In genomic region chr13:113584205-113584869, GRCh38 we compare ENCODE assay signal across 8 cellular contexts. TPM values are rescaled to one million over a fixed set of nuclear protein-coding genes. Genes with fewer than 3 reads are reported as not detected.
DNase-seq lines count a peak whose midpoint lies in the region; TF ChIP-seq lines count a peak whose summit lies in the region.

A gene with protein sequence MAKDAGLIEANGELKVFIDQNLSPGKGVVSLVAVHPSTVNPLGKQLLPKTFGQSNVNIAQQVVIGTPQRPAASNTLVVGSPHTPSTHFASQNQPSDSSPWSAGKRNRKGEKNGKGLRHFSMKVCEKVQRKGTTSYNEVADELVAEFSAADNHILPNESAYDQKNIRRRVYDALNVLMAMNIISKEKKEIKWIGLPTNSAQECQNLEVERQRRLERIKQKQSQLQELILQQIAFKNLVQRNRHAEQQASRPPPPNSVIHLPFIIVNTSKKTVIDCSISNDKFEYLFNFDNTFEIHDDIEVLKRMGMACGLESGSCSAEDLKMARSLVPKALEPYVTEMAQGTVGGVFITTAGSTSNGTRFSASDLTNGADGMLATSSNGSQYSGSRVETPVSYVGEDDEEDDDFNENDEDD (plus strand): TSS chr13:113584753. CDS start chr13:113585838, 1,085 bp downstream.

- peaks cover 14% of the 10 kb centered on the region; the same call in 1 of the 2 replicates for H4K20me1 ChIP-seq in Karpas-422 (ENCODE audit: insufficient read depth, low read depth, low read length)

- TF ChIP-seq CTCF in fibroblast of the aortic adventitia (IDR thresholded peaks at IDR 0.05; ENCODE audit: insufficient read depth, low read length) (no peak), nephron (IDR thresholded peaks at IDR 0.05; ENCODE audit: unreplicated experiment in 3 of 3) (no peak)

- H3K27ac Mint-ChIP-seq in nephron: peak within 1 kb of the TSS; percentile 66 to 75 (median 71)

- H3K27me3 ChIP-seq in Karpas-422 (ENCODE audit: low read length): no peaks in the 10 kb centered on the region; the same call in 1 of the 2 replicates
- H3K27me3 ChIP-seq in subcutaneous abdominal adipose tissue (ENCODE audit: control insufficient read depth in 5 of 5, insufficient read depth in 4 of 5, low read length in 5 of 5): no peaks in the 10 kb centered on the region

- no peaks in the 10 kb centered on the region for H3K36me3 ChIP-seq in ES-I3 (ENCODE audit: insufficient read depth, low read length)
- peaks cover 36% of the 10 kb centered on the region for H3K36me3 ChIP-seq in Karpas-422 (ENCODE audit: insufficient read depth, low read length)
- H3K36me3 ChIP-seq in subcutaneous abdominal adipose tissue (ENCODE audit: control insufficient read depth in 5 of 5, insufficient read depth in 5 of 5, low read length in 5 of 5): peaks cover 0 to 23% (median 12%) of the 10 kb centered on the region in 5 donors

- H3K9me3 Mint-ChIP-seq in nephron: no peaks in the 10 kb centered on the region

- H3K27me3 Mint-ChIP-seq in nephron (ENCODE audit: low read depth): no peaks in the 10 kb centered on the region

- H3K4me3 ChIP-seq in Karpas-422 (ENCODE audit: low read length): peak within 1 kb of the TSS; percentile 94
- peak within 1 kb of the TSS; percentile 70 for H3K4me3 ChIP-seq in fibroblast of the aortic adventitia (ENCODE audit: low read depth, low read length)
- H3K4me3 ChIP-seq in subcutaneous abdominal adipose tissue (ENCODE audit: low read depth in 1 of 5, low read length in 5 of 5): peak within 1 kb of the TSS; percentile 39 to 81 (median 71)

- H3K9me2 ChIP-seq in Karpas-422 (replicated peaks; ENCODE audit: insufficient read depth, low read length): no peaks in the 10 kb centered on the region

- H3K27ac ChIP-seq in Karpas-422 (ENCODE audit: low read length) (peak within 1 kb of the TSS; percentile 57; the same call in 1 of the 2 replicates), subcutaneous abdominal adipose tissue (ENCODE audit: low read depth, low read length) (no peak within 1 kb of the TSS)

- DNase-seq in GOT3 (lab: John Stamatoyannopoulos, UW): peak; percentile 45
- peak; percentile 98 for DNase-seq in Karpas-422
- peak; percentile 90 for DNase-seq in RPMI8226
- peak; percentile 59 for DNase-seq in activated effector memory CD4-positive, alpha-beta T cell treated with Interleukin-2 at 50 U/mL for 16 hours
- DNase-seq in fibroblast of the aortic adventitia (ENCODE audit: low read depth): peak; percentile 68

- H3K9me3 ChIP-seq in ES-I3 (ENCODE audit: control insufficient read depth, insufficient read depth, low read length): no peaks in the 10 kb centered on the region
- no peaks in the 10 kb centered on the region for H3K9me3 ChIP-seq in Karpas-422 (ENCODE audit: low read length)
- no peaks in the 10 kb centered on the region for H3K9me3 ChIP-seq in subcutaneous abdominal adipose tissue (ENCODE audit: control insufficient read depth in 5 of 5, low read length in 5 of 5)

- H3K4me1 Mint-ChIP-seq in nephron: peaks cover 6% of the 10 kb centered on the region

- peak within 1 kb of the TSS; percentile 83; the same call in 1 of the 2 replicates for H2AFZ ChIP-seq in Karpas-422 (ENCODE audit: low read length)

- H3K9ac ChIP-seq in ES-I3 (ENCODE audit: low read depth, low read length) (peak within 1 kb of the TSS; percentile 73), Karpas-422 (ENCODE audit: low read length) (peak within 1 kb of the TSS; percentile 94), subcutaneous abdominal adipose tissue (ENCODE audit: low read length in 5 of 5) (peak within 1 kb of the TSS in 3 of 5 donors; percentile 18 to 56 (median 30))

- H3K4me1 ChIP-seq in ES-I3 (ENCODE audit: insufficient read depth, low read length) (0 out of 2 replicates have a peak, but pooled peaks cover 7% of the 10 kb centered on the region), Karpas-422 (ENCODE audit: low read length) (peaks cover 20% of the 10 kb centered on the region), subcutaneous abdominal adipose tissue (ENCODE audit: control insufficient read depth in 5 of 5, insufficient read depth in 5 of 5, low read length in 5 of 5) (peaks cover 0 to 16% (median 10%) of the 10 kb centered on the region in 5 donors)

- peaks cover 42% of the 10 kb centered on the region for H3K79me2 ChIP-seq in Karpas-422 (ENCODE audit: low read length)

- H3K4me3 Mint-ChIP-seq in nephron: peak within 1 kb of the TSS; percentile 92 to 95 (median 93)

- H3K36me3 Mint-ChIP-seq in nephron (ENCODE audit: low read depth): peaks cover 21% of the 10 kb centered on the region

- peak within 1 kb of the TSS; percentile 96 for H3K4me2 ChIP-seq in Karpas-422 (ENCODE audit: low read depth, low read length, poor library complexity, severe bottlenecking)

RNA-seq across cellular contexts. Expression of the gene that starts here (rescaled TPM):
- total RNA-seq in Karpas-422 (2014; rRNA removed; shearing (Covaris generic); ENCODE audit: low replicate concordance): 89.2 and 113 TPM in 2 replicates
- total RNA-seq in fibroblast of the aortic adventitia (ENCODE audit: low replicate concordance): 45.6 and 102 TPM in 2 replicates

Comparison
In these comparisons a context has a peak if more than half of its experiments do, and no peak if none do; other contexts are left out.
1. H3K9ac ChIP-seq: peak in every context shown above with its lines; median percentile 94 in Karpas-422; 73 in ES-I3; 30 in subcutaneous abdominal adipose tissue.
2. DNase-seq: peak in every context shown above with its lines; median percentile 98 in Karpas-422; 90 in RPMI8226; 68 in fibroblast of the aortic adventitia; 59 in activated effector memory CD4-positive, alpha-beta T cell treated with Interleukin-2 at 50 U/mL for 16 hours; 45 in GOT3.